1 cellular context compared by ENCODE assay signal in genomic region chr10:124093076-124093773, GRCh38.
TF ChIP-seq lines count a peak whose summit lies in the region.

A gene with protein sequence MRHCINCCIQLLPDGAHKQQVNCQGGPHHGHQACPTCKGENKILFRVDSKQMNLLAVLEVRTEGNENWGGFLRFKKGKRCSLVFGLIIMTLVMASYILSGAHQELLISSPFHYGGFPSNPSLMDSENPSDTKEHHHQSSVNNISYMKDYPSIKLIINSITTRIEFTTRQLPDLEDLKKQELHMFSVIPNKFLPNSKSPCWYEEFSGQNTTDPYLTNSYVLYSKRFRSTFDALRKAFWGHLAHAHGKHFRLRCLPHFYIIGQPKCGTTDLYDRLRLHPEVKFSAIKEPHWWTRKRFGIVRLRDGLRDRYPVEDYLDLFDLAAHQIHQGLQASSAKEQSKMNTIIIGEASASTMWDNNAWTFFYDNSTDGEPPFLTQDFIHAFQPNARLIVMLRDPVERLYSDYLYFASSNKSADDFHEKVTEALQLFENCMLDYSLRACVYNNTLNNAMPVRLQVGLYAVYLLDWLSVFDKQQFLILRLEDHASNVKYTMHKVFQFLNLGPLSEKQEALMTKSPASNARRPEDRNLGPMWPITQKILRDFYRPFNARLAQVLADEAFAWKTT (minus strand): TSS chr10:124093598. CDS start chr10:124046212, 47,386 bp downstream.

TF ChIP-seq in HepG2, 621 proteins besides CTCF, POLR2A, EP300 and RAD21 (continued from another document and continues in another):
- TF ChIP-seq, protein P1, sequence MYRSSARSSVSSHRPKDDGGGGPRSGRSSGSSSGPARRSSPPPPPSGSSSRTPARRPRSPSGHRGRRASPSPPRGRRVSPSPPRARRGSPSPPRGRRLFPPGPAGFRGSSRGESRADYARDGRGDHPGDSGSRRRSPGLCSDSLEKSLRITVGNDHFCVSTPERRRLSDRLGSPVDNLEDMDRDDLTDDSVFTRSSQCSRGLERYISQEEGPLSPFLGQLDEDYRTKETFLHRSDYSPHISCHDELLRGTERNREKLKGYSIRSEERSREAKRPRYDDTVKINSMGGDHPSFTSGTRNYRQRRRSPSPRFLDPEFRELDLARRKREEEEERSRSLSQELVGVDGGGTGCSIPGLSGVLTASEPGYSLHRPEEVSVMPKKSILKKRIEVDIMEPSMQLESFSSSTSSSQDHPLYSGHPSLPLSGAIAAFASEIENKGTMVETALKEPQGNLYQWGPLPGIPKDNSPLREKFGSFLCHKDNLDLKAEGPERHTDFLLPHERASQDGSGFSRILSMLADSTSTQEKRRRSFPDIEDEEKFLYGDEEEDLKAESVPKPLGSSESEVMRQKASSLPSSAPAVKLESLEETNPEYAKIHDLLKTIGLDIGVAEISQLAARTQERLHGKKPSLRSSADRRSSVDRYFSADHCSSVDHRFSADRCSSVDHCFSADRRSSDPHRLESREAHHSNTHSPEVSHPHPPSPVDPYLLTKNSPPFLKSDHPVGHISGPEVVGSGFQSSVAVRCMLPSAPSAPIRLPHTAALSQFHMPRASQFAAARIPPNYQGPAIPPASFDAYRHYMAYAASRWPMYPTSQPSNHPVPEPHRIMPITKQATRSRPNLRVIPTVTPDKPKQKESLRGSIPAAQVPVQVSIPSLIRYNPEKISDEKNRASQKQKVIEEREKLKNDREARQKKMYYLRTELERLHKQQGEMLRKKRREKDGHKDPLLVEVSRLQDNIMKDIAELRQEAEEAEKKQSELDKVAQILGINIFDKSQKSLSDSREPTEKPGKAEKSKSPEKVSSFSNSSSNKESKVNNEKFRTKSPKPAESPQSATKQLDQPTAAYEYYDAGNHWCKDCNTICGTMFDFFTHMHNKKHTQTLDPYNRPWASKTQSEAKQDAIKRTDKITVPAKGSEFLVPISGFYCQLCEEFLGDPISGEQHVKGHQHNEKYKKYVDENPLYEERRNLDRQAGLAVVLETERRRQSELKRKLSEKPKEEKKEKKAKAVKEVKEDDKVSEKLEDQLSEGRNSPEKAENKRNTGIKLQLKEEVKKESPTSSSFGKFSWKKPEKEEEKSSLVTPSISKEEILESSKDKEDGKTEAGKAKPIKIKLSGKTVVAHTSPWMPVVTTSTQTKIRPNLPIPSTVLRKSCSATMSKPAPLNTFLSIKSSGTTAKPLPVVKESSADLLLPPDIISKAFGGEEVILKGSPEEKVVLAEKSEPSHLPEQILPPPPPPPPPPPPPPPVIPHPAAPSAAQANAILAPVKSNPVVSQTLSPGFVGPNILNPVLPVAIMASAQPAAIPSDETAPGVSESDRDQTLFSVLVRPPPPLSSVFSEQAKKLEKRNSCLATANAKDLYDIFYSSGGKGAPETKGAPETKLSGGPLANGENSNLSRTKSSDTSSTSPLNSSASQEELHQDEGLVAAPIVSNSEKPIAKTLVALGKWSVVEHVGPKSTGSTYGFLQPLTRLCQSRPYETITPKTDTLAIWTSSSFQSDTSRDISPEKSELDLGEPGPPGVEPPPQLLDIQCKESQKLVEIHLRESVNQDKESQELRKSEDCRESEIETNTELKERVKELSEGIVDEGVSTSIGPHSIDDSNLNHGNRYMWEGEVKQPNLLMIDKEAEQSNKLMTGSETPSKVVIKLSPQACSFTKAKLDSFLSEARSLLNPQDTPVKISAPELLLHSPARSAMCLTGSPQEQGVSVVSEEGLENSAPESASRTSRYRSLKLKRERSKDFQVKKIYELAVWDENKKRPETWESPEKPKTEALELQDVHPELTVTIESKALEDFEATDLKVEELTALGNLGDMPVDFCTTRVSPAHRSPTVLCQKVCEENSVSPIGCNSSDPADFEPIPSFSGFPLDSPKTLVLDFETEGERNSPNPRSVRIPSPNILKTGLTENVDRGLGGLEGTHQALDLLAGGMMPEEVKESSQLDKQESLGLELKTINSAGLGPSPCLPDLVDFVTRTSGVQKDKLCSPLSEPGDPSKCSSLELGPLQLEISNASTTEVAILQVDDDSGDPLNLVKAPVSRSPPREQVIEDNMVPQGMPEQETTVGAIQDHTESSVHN (CRISPR knock-in tag; IDR thresholded peaks at IDR 0.05), result no peak
- TF ChIP-seq, protein P2, sequence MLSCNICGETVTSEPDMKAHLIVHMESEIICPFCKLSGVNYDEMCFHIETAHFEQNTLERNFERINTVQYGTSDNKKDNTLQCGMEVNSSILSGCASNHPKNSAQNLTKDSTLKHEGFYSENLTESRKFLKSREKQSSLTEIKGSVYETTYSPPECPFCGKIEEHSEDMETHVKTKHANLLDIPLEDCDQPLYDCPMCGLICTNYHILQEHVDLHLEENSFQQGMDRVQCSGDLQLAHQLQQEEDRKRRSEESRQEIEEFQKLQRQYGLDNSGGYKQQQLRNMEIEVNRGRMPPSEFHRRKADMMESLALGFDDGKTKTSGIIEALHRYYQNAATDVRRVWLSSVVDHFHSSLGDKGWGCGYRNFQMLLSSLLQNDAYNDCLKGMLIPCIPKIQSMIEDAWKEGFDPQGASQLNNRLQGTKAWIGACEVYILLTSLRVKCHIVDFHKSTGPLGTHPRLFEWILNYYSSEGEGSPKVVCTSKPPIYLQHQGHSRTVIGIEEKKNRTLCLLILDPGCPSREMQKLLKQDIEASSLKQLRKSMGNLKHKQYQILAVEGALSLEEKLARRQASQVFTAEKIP (CRISPR knock-in tag; IDR thresholded peaks at IDR 0.05; ENCODE audit: borderline replicate concordance), result no peak
- TF ChIP-seq TFDP2 (CRISPR knock-in tag; IDR thresholded peaks at IDR 0.05) (no peak), SALL2 (CRISPR knock-in tag; IDR thresholded peaks at IDR 0.05) (no peak; the same call in 1 of the 2 replicates), ZBTB38 (CRISPR knock-in tag; IDR thresholded peaks at IDR 0.05) (no peak), ZNF136 (CRISPR knock-in tag; IDR thresholded peaks at IDR 0.05; ENCODE audit: low read depth) (no peak), MATR3 (CRISPR knock-in tag; IDR thresholded peaks at IDR 0.05) (no peak), AGO2 (optimal IDR thresholded peaks at IDR 0.05; ENCODE audit: low read depth, low read length) (peak; percentile 75), NFE2L2 (IDR thresholded peaks at IDR 0.05; ENCODE audit: low read length) (no peak), ZKSCAN5 (CRISPR knock-in tag; IDR thresholded peaks at IDR 0.05) (no peak), MAX (IDR thresholded peaks at IDR 0.05) (no peak; the same call in 1 of the 2 replicates), TGIF2 (CRISPR knock-in tag; IDR thresholded peaks at IDR 0.05) (no peak), THYN1 (CRISPR knock-in tag; IDR thresholded peaks at IDR 0.05; ENCODE audit: borderline replicate concordance, low read depth) (no peak), ZNF44 (CRISPR knock-in tag; IDR thresholded peaks at IDR 0.05) (no peak), GLI4 (CRISPR knock-in tag; IDR thresholded peaks at IDR 0.05; ENCODE audit: borderline replicate concordance) (no peak), ZNF549 (CRISPR knock-in tag; IDR thresholded peaks at IDR 0.05) (no peak), RFX5 (IDR thresholded peaks at IDR 0.05; ENCODE audit: low read depth, low read length) (no peak), SIN3B (IDR thresholded peaks at IDR 0.05; ENCODE audit: low read length) (no peak), SNAPC4 (CRISPR knock-in tag; IDR thresholded peaks at IDR 0.05) (no peak; the same call in 1 of the 2 replicates), RBM22 (optimal IDR thresholded peaks at IDR 0.05; ENCODE audit: low read length) (no peak), CERS6 (CRISPR knock-in tag; IDR thresholded peaks at IDR 0.05) (no peak), BCL6 (CRISPR knock-in tag; IDR thresholded peaks at IDR 0.05) (peak; percentile 76), HNF4A (CRISPR knock-in tag; IDR thresholded peaks at IDR 0.05) (no peak), ZNF230 (CRISPR knock-in tag; IDR thresholded peaks at IDR 0.05) (no peak)
- TF ChIP-seq, protein P3, sequence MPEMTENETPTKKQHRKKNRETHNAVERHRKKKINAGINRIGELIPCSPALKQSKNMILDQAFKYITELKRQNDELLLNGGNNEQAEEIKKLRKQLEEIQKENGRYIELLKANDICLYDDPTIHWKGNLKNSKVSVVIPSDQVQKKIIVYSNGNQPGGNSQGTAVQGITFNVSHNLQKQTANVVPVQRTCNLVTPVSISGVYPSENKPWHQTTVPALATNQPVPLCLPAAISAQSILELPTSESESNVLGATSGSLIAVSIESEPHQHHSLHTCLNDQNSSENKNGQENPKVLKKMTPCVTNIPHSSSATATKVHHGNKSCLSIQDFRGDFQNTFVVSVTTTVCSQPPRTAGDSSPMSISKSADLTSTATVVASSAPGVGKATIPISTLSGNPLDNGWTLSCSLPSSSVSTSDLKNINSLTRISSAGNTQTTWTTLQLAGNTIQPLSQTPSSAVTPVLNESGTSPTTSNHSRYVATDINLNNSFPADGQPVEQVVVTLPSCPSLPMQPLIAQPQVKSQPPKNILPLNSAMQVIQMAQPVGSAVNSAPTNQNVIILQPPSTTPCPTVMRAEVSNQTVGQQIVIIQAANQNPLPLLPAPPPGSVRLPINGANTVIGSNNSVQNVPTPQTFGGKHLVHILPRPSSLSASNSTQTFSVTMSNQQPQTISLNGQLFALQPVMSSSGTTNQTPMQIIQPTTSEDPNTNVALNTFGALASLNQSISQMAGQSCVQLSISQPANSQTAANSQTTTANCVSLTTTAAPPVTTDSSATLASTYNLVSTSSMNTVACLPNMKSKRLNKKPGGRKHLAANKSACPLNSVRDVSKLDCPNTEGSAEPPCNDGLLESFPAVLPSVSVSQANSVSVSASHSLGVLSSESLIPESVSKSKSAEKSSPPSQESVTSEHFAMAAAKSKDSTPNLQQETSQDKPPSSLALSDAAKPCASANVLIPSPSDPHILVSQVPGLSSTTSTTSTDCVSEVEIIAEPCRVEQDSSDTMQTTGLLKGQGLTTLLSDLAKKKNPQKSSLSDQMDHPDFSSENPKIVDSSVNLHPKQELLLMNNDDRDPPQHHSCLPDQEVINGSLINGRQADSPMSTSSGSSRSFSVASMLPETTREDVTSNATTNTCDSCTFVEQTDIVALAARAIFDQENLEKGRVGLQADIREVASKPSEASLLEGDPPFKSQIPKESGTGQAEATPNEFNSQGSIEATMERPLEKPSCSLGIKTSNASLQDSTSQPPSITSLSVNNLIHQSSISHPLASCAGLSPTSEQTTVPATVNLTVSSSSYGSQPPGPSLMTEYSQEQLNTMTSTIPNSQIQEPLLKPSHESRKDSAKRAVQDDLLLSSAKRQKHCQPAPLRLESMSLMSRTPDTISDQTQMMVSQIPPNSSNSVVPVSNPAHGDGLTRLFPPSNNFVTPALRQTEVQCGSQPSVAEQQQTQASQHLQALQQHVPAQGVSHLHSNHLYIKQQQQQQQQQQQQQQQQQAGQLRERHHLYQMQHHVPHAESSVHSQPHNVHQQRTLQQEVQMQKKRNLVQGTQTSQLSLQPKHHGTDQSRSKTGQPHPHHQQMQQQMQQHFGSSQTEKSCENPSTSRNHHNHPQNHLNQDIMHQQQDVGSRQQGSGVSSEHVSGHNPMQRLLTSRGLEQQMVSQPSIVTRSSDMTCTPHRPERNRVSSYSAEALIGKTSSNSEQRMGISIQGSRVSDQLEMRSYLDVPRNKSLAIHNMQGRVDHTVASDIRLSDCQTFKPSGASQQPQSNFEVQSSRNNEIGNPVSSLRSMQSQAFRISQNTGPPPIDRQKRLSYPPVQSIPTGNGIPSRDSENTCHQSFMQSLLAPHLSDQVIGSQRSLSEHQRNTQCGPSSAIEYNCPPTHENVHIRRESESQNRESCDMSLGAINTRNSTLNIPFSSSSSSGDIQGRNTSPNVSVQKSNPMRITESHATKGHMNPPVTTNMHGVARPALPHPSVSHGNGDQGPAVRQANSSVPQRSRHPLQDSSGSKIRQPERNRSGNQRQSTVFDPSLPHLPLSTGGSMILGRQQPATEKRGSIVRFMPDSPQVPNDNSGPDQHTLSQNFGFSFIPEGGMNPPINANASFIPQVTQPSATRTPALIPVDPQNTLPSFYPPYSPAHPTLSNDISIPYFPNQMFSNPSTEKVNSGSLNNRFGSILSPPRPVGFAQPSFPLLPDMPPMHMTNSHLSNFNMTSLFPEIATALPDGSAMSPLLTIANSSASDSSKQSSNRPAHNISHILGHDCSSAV (CRISPR knock-in tag; IDR thresholded peaks at IDR 0.05; ENCODE audit: borderline replicate concordance), result no peak
